In genomic region chr6:27827477-27827876, GRCh38 we compare ENCODE assay signal across 6 cellular contexts.
DNase-seq lines count a peak whose midpoint lies in the region; ATAC-seq, FAIRE-seq and TF ChIP-seq lines count a peak whose summit lies in the region.
"Not testable (repeated sequence)": the region's sequence is repeated elsewhere in the genome, so short reads cannot be mapped to it uniquely, and the experiment has no call there.

No MANE protein-coding gene starts in this region.

- TF ChIP-seq CTCF in K562 (IDR thresholded peaks at IDR 0.05 in 2 of 3, conservative IDR thresholded peaks at IDR 0.05 in 1 of 3; ENCODE audit: insufficient read depth in 2 of 3, low read depth in 1 of 3, low read length in 3 of 3); breast epithelium (IDR thresholded peaks at IDR 0.05); kidney epithelial cell (IDR thresholded peaks at IDR 0.05; ENCODE audit: insufficient read depth, low read length, poor library complexity, severe bottlenecking): not testable (repeated sequence)

- H3K36me3 Mint-ChIP-seq in activated naive CD4-positive, alpha-beta T cell treated with anti-CD3 and anti-CD28 coated beads, Interleukin-2, amount 10 ng/mL, durations not matched to agents 7 days and 5 days: peaks cover 26% of the 10 kb centered on the region

- intact Hi-C loops in K562 (cut with micrococcal nuclease); breast epithelium (cut with DNase I; ENCODE audit: low total_unique reads): not testable (repeated sequence)

- not testable (repeated sequence) for H2AFZ ChIP-seq in K562 (ENCODE audit: low read depth, low read length)

- CTCF ChIA-PET in activated naive CD4-positive, alpha-beta T cell treated with anti-CD3 and anti-CD28 coated beads, Interleukin-2, amount 10 ng/mL, durations not matched to agents 7 days and 5 days (lab: Charles Lee); K562 (lab: Yijun Ruan, JAX; ENCODE audit: low intra/inter-chr PET ratio): not testable (repeated sequence)

- 86% methylated on average over 9 of the region's 35 CpGs for WGBS in K562 (ENCODE audit: insufficient coverage, low coverage, missing lambda C conversion rate)

- H3K27ac ChIP-seq in BLaER1 treated with 17β-estradiol and CSF1 and Interleukin-3, amounts not matched to agents 10 nM and 100 nM: peak overlapping the region in 8 of 11 experiments; percentile 9 to 77 (median 50); a peak in 9 of 22 replicates
- H3K27ac ChIP-seq in K562 (ENCODE audit: extremely low read depth, low read depth, low read length); breast epithelium: not testable (repeated sequence)

- H4K20me1 ChIP-seq in BLaER1 treated with 17β-estradiol and CSF1 and Interleukin-3, amounts not matched to agents 10 nM and 100 nM: peaks cover 0 to 32% (median 0%) of the 10 kb centered on the region in 11 experiments; a peak in 4 of 22 replicates
- peaks cover 32% of the 10 kb centered on the region for H4K20me1 ChIP-seq in K562 (replicated peaks; ENCODE audit: control insufficient read depth, insufficient read depth, low read length)

- not testable (repeated sequence) for H3K4me3 Mint-ChIP-seq in activated naive CD4-positive, alpha-beta T cell treated with anti-CD3 and anti-CD28 coated beads, Interleukin-2, amount 10 ng/mL, durations not matched to agents 7 days and 5 days

- peaks cover 52% of the 10 kb centered on the region for H3K4me1 Mint-ChIP-seq in activated naive CD4-positive, alpha-beta T cell treated with anti-CD3 and anti-CD28 coated beads, Interleukin-2, amount 10 ng/mL, durations not matched to agents 7 days and 5 days

- in situ Hi-C loops in K562 (cut with MboI): not testable (repeated sequence)

- ATAC-seq in K562: not testable (repeated sequence)

- H3K9me3 ChIP-seq in BLaER1 treated with 17β-estradiol and CSF1 and Interleukin-3, amounts not matched to agents 10 nM and 100 nM (replicated peaks in 1 of 11): peaks cover 0 to 16% (median 12%) of the 10 kb centered on the region in 11 experiments; a peak in 15 of 22 replicates
- H3K9me3 ChIP-seq in MG63; K562 (replicated peaks; ENCODE audit: control insufficient read depth, insufficient read depth, low read depth, low read length); breast epithelium: not testable (repeated sequence)

- not testable (repeated sequence) for H3K27me3 ChIP-seq in BLaER1 treated with 17β-estradiol and CSF1 and Interleukin-3, amounts not matched to agents 10 nM and 100 nM; MG63; K562 (ENCODE audit: control insufficient read depth in 2 of 2, insufficient read depth in 2 of 2, low read length in 2 of 2); breast epithelium; kidney epithelial cell (ENCODE audit: control insufficient read depth, insufficient read depth, low read length)

- POLR2A ChIA-PET in K562 (lab: Yijun Ruan, JAX): not testable (repeated sequence)

- DNase-seq in MG63: peak; percentile 73
- DNase-seq in activated naive CD4-positive, alpha-beta T cell treated with anti-CD3 and anti-CD28 coated beads, Interleukin-2, amount 10 ng/mL, durations not matched to agents 7 days and 5 days; breast epithelium (ENCODE audit: low spot score in 2 of 2); kidney epithelial cell (ENCODE audit: low read depth): not testable (repeated sequence)
- DNase-seq in K562 (ENCODE audit: extremely low read depth in 1 of 4, low spot score in 3 of 4): peak in 1 of 4 experiments; percentile 2

- not testable (repeated sequence) for H3K4me2 ChIP-seq in BLaER1 treated with 17β-estradiol and CSF1 and Interleukin-3, amounts not matched to agents 10 nM and 100 nM; K562 (ENCODE audit: insufficient read depth, low read length)

- H3K4me3 ChIP-seq in BLaER1 treated with 17β-estradiol and CSF1 and Interleukin-3, amounts not matched to agents 10 nM and 100 nM; K562: not testable (repeated sequence)
- H3K4me3 ChIP-seq in MG63: peak overlapping the region; percentile 82
- peak overlapping the region in 2 of 3 donors; percentile 11 to 33 for H3K4me3 ChIP-seq in breast epithelium
- peak overlapping the region; percentile 14 for H3K4me3 ChIP-seq in kidney epithelial cell (ENCODE audit: low read depth, low read length)

- peaks cover 15 to 41% (median 32%) of the 10 kb centered on the region in 10 experiments for H3K4me1 ChIP-seq in BLaER1 treated with 17β-estradiol and CSF1 and Interleukin-3, amounts not matched to agents 10 nM and 100 nM
- not testable (repeated sequence) for H3K4me1 ChIP-seq in K562 (replicated peaks in 1 of 2; ENCODE audit: control insufficient read depth in 2 of 2, insufficient read depth in 2 of 2, low read length in 2 of 2); breast epithelium

- not testable (repeated sequence) for BruUV-seq in K562 (replicated peaks; lab: Mats Ljungman, UMichigan)

- not testable (repeated sequence) for H3K9me3 Mint-ChIP-seq in activated naive CD4-positive, alpha-beta T cell treated with anti-CD3 and anti-CD28 coated beads, Interleukin-2, amount 10 ng/mL, durations not matched to agents 7 days and 5 days

- H3K36me3 ChIP-seq in BLaER1 treated with 17β-estradiol and CSF1 and Interleukin-3, amounts not matched to agents 10 nM and 100 nM; breast epithelium; kidney epithelial cell (ENCODE audit: control insufficient read depth, insufficient read depth, low read length): not testable (repeated sequence)
- H3K36me3 ChIP-seq in MG63 (peaks cover 13% of the 10 kb centered on the region), K562 (ENCODE audit: control insufficient read depth, insufficient read depth, low read length) (peaks cover 31% of the 10 kb centered on the region)

- TF ChIP-seq RAD21 in K562 (CRISPR knock-in tag; conservative IDR thresholded peaks at IDR 0.05 in 1 of 2, IDR thresholded peaks at IDR 0.05 in 1 of 2): not testable (repeated sequence)

- TF ChIP-seq POLR2A in K562 (conservative IDR thresholded peaks at IDR 0.05); breast epithelium (IDR thresholded peaks at IDR 0.05): not testable (repeated sequence)

- H3K27me3 Mint-ChIP-seq in activated naive CD4-positive, alpha-beta T cell treated with anti-CD3 and anti-CD28 coated beads, Interleukin-2, amount 10 ng/mL, durations not matched to agents 7 days and 5 days: not testable (repeated sequence)

- H3K79me2 ChIP-seq in K562 (ENCODE audit: control insufficient read depth, insufficient read depth, low read length): peaks cover 55% of the 10 kb centered on the region

- TF ChIP-seq EP300 in K562 (IDR thresholded peaks at IDR 0.05; ENCODE audit: low read length): not testable (repeated sequence)

- not testable (repeated sequence) for H3K9me1 ChIP-seq in K562 (ENCODE audit: control insufficient read depth, insufficient read depth, low read length)

- not testable (repeated sequence) for FAIRE-seq in K562 (lab: Jason Lieb, UNC)

- not testable (repeated sequence) for H3K9ac ChIP-seq in BLaER1 treated with 17β-estradiol and CSF1 and Interleukin-3, amounts not matched to agents 10 nM and 100 nM; K562 (ENCODE audit: insufficient read depth in 1 of 2, low read depth in 2 of 2, low read length in 2 of 2)

- H3K27ac Mint-ChIP-seq in activated naive CD4-positive, alpha-beta T cell treated with anti-CD3 and anti-CD28 coated beads, Interleukin-2, amount 10 ng/mL, durations not matched to agents 7 days and 5 days: peak overlapping the region; percentile 60

TF ChIP-seq in K562, 482 proteins besides CTCF, POLR2A, EP300 and RAD21:
- not testable (repeated sequence) for TF ChIP-seq ZNF740 (CRISPR knock-in tag; IDR thresholded peaks at IDR 0.05)
- TF ChIP-seq ZNF740 (tag; IDR thresholded peaks at IDR 0.05) (0 out of 4 replicates have a peak, but pooled peaks of 1 of the 2 experiments have one; percentile 13), RBFOX2 (IDR thresholded peaks at IDR 0.05; ENCODE audit: low read depth, low read length) (peak; percentile 56), SMAD4 (CRISPR knock-in tag; conservative IDR thresholded peaks at IDR 0.05) (peak; percentile 72), POLR2G (IDR thresholded peaks at IDR 0.05; ENCODE audit: low read depth, low read length) (peak; percentile 65)
- TF ChIP-seq, protein P1, sequence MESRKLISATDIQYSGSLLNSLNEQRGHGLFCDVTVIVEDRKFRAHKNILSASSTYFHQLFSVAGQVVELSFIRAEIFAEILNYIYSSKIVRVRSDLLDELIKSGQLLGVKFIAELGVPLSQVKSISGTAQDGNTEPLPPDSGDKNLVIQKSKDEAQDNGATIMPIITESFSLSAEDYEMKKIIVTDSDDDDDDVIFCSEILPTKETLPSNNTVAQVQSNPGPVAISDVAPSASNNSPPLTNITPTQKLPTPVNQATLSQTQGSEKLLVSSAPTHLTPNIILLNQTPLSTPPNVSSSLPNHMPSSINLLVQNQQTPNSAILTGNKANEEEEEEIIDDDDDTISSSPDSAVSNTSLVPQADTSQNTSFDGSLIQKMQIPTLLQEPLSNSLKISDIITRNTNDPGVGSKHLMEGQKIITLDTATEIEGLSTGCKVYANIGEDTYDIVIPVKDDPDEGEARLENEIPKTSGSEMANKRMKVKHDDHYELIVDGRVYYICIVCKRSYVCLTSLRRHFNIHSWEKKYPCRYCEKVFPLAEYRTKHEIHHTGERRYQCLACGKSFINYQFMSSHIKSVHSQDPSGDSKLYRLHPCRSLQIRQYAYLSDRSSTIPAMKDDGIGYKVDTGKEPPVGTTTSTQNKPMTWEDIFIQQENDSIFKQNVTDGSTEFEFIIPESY (CRISPR knock-in tag; IDR thresholded peaks at IDR 0.05): peak; percentile 60
